1 cellular context compared by ENCODE assay signal in genomic region chr17:59841667-59842263, GRCh38.
TF ChIP-seq lines count a peak whose summit lies in the region.
"Not testable (repeated sequence)": the region's sequence is repeated elsewhere in the genome, so short reads cannot be mapped to it uniquely, and the experiment has no call there.

No MANE protein-coding gene starts in this region.

TF ChIP-seq in HepG2, 621 proteins besides CTCF, POLR2A, EP300 and RAD21:
- peak; percentile 6; the same call in 1 of the 2 replicates for TF ChIP-seq NKX3-1 (CRISPR knock-in tag; IDR thresholded peaks at IDR 0.05)
- TF ChIP-seq MAFF (IDR thresholded peaks at IDR 0.05; ENCODE audit: low read depth, low read length): peak; percentile 72
- peak; percentile 52 for TF ChIP-seq RBFOX2 (IDR thresholded peaks at IDR 0.05; ENCODE audit: low read depth, low read length)
- 0 out of 2 replicates have a peak, but pooled peaks have one; percentile 14 for TF ChIP-seq ZNF558 (CRISPR knock-in tag; IDR thresholded peaks at IDR 0.05; ENCODE audit: borderline replicate concordance)
- TF ChIP-seq, protein P1, sequence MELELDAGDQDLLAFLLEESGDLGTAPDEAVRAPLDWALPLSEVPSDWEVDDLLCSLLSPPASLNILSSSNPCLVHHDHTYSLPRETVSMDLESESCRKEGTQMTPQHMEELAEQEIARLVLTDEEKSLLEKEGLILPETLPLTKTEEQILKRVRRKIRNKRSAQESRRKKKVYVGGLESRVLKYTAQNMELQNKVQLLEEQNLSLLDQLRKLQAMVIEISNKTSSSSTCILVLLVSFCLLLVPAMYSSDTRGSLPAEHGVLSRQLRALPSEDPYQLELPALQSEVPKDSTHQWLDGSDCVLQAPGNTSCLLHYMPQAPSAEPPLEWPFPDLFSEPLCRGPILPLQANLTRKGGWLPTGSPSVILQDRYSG (CRISPR knock-in tag; IDR thresholded peaks at IDR 0.05): 0 out of 2 replicates have a peak, but pooled peaks have one; percentile 3
- peak; percentile 23; the same call in 1 of the 2 replicates for TF ChIP-seq ISL2 (CRISPR knock-in tag; IDR thresholded peaks at IDR 0.05)
- TF ChIP-seq RXRB (CRISPR knock-in tag; IDR thresholded peaks at IDR 0.05; ENCODE audit: borderline replicate concordance): 0 out of 2 replicates have a peak, but pooled peaks have one; percentile 4
- TF ChIP-seq MAFK (conservative IDR thresholded peaks at IDR 0.05 in 1 of 2, IDR thresholded peaks at IDR 0.05 in 1 of 2; ENCODE audit: low read length in 2 of 2): peak; percentile 81
- not testable (repeated sequence) for TF ChIP-seq GABPA (IDR thresholded peaks at IDR 0.05; ENCODE audit: low read depth, low read length)
- 0 out of 2 replicates have a peak, but pooled peaks have one; percentile 21 for TF ChIP-seq GABPA (CRISPR knock-in tag; IDR thresholded peaks at IDR 0.05; ENCODE audit: low read depth)
- TF ChIP-seq, protein P2, sequence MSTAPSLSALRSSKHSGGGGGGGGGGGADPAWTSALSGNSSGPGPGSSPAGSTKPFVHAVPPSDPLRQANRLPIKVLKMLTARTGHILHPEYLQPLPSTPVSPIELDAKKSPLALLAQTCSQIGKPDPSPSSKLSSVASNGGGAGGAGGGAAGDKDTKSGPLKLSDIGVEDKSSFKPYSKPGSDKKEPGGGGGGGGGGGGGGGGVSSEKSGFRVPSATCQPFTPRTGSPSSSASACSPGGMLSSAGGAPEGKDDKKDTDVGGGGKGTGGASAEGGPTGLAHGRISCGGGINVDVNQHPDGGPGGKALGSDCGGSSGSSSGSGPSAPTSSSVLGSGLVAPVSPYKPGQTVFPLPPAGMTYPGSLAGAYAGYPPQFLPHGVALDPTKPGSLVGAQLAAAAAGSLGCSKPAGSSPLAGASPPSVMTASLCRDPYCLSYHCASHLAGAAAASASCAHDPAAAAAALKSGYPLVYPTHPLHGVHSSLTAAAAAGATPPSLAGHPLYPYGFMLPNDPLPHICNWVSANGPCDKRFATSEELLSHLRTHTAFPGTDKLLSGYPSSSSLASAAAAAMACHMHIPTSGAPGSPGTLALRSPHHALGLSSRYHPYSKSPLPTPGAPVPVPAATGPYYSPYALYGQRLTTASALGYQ (CRISPR knock-in tag; IDR thresholded peaks at IDR 0.05): 0 out of 2 replicates have a peak, but pooled peaks have one; percentile 11
